ENCODE assay signal across 13 cellular contexts in the genomic region with DNA sequence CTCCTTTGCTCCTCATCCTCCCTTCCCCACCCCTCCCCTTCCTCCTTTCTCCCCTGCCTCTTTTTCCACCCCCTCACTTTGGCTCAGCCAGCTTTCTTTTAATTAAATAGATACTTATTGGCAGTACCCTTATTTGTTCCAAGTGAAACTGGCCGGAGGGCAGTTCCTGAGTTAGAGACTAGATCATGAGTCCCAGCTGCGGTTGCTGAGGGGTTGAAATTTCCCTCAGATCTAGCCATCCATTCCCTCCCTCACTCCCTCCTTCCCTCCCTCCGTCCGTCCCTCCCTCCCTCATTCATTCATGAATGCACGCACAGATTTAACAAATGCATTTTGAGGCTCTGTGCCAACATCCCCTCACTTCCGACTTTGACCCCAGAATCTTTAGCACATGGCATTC.
"Had no signal": no experiment of that assay in that cellular context is flagged by ENCODE, and none has a peak within 500 bp of the region (broad histone marks: within the 10 kb centered on the region; RNA-seq: fewer than 3 reads in every experiment).

No MANE protein-coding gene starts in this region.

- H3K4me1 Mint-ChIP-seq: mesothelial cell of epicardium had no signal

- H3K9me3 ChIP-seq: esophagus squamous epithelium, left lung, lower lobe of right lung, mucosa of descending colon had no signal

- H3K36me3 ChIP-seq: esophagus squamous epithelium, heart right ventricle, left lung, lower lobe of right lung had no signal

- H3K4me3 Mint-ChIP-seq: mesothelial cell of epicardium had no signal

- H3K9me3 Mint-ChIP-seq: mesothelial cell of epicardium had no signal

- H3K27ac Mint-ChIP-seq: mesothelial cell of epicardium had no signal

- H3K4me3 ChIP-seq: heart right ventricle, left lung, lower lobe of right lung, mucosa of descending colon had no signal

- DNase-seq: dermis blood vessel endothelial cell; effector CD4-positive, alpha-beta T cell; effector memory CD4-positive, alpha-beta T cell; esophagus squamous epithelium; mesenchymal stem cell; naive B cell had no signal

- H3K36me3 Mint-ChIP-seq: mesothelial cell of epicardium had no signal

- H3K27ac ChIP-seq: coronary artery, epithelial cell of prostate, esophagus squamous epithelium, heart right ventricle, left lung, lower lobe of right lung had no signal

- H3K4me1 ChIP-seq: heart right ventricle, left lung, lower lobe of right lung had no signal
